Comparison of ENCODE assay signal across 8 cellular contexts in genomic region chr17:43906951-43907424, GRCh38.
A peak's percentile ranks its signal among the peaks of the same experiment; 100 is the strongest.
DNase-seq lines count a peak whose midpoint lies in the region; ATAC-seq and TF ChIP-seq lines count a peak whose summit lies in the region.

No MANE protein-coding gene starts in this region.

- H3K36me3 ChIP-seq in iPS-20b (ENCODE audit: insufficient read depth, low read depth, low read length): no peaks in the 10 kb centered on the region

- peaks cover 7 to 22% of the 10 kb centered on the region in 2 donors for H3K4me1 Mint-ChIP-seq in stimulated activated naive B cell treated with anti-CD40 and anti-IgM and Interleukin-4, amounts not matched to agents 10 μg/mL and 1 μg/mL and 100 μg/mL, for 72 hours

- no peaks in the 10 kb centered on the region for H3K9me3 ChIP-seq in iPS-20b (ENCODE audit: insufficient read depth, low read depth, low read length)

- peak overlapping the region; percentile 31; the same call in 1 of the 2 replicates for H3K9ac ChIP-seq in iPS-20b (ENCODE audit: low read depth, low read length)

- H3K4me3 Mint-ChIP-seq in stimulated activated naive B cell treated with anti-CD40 and anti-IgM and Interleukin-4, amounts not matched to agents 10 μg/mL and 1 μg/mL and 100 μg/mL, for 72 hours: peak overlapping the region; percentile 76 to 80

- ATAC-seq in stimulated activated naive B cell treated with anti-CD40 and anti-IgM and Interleukin-4, amounts not matched to agents 10 μg/mL and 1 μg/mL and 100 μg/mL, for 72 hours (replicated peaks): no peak
- ATAC-seq in GM21528 (IDR thresholded peaks at IDR 0.05; ENCODE audit: low FRiP score, unreplicated experiment): no peak

- TF ChIP-seq EP300 in Ishikawa (IDR thresholded peaks at IDR 0.05; ENCODE audit: borderline replicate concordance): no peak

- no peaks in the 10 kb centered on the region for H3K9me3 Mint-ChIP-seq in stimulated activated naive B cell treated with anti-CD40 and anti-IgM and Interleukin-4, amounts not matched to agents 10 μg/mL and 1 μg/mL and 100 μg/mL, for 72 hours

- H3K4me3 ChIP-seq in astrocyte of the cerebellum (ENCODE audit: low read depth, low read length) (peak overlapping the region; percentile 72), iPS-20b (ENCODE audit: low read length) (peak overlapping the region; percentile 72)

- H3K27me3 ChIP-seq in iPS-20b (ENCODE audit: insufficient read depth, low read length): peaks cover 50% of the 10 kb centered on the region

- H3K27ac Mint-ChIP-seq in stimulated activated naive B cell treated with anti-CD40 and anti-IgM and Interleukin-4, amounts not matched to agents 10 μg/mL and 1 μg/mL and 100 μg/mL, for 72 hours: no peak overlapping the region

- no peak for TF ChIP-seq CTCF in astrocyte of the cerebellum (IDR thresholded peaks at IDR 0.05; ENCODE audit: low read depth, low read length, missing control alignments)

- DNase-seq in astrocyte of the cerebellum (ENCODE audit: low read depth) (no peak), NCI-H146 treated with DMSO at 0.1 percent for 48 hours (lab: John Stamatoyannopoulos, UW; ENCODE audit: unreplicated experiment) (no peak), NCI-H2029 (lab: John Stamatoyannopoulos, UW) (no peak), foreskin melanocyte (no peak)
- DNase-seq in stimulated activated naive B cell treated with anti-CD40 and anti-IgM and Interleukin-4, amounts not matched to agents 10 μg/mL and 1 μg/mL and 100 μg/mL, for 72 hours: no peak

- in situ Hi-C loops in astrocyte of the cerebellum (cut with HindIII; ENCODE audit: low sequenced_read_pairs): no loop called here

- H3K27me3 Mint-ChIP-seq in stimulated activated naive B cell treated with anti-CD40 and anti-IgM and Interleukin-4, amounts not matched to agents 10 μg/mL and 1 μg/mL and 100 μg/mL, for 72 hours: peaks cover 34 to 61% of the 10 kb centered on the region in 2 donors

- no peak for TF ChIP-seq RAD21 in Ishikawa (IDR thresholded peaks at IDR 0.05; ENCODE audit: low read depth)

- H3K4me1 ChIP-seq in iPS-20b (ENCODE audit: insufficient read depth, low read length): peaks cover 11% of the 10 kb centered on the region; the same call in 1 of the 2 replicates

- no peak overlapping the region for H3K27ac ChIP-seq in iPS-20b (ENCODE audit: low read length)

- H3K36me3 Mint-ChIP-seq in stimulated activated naive B cell treated with anti-CD40 and anti-IgM and Interleukin-4, amounts not matched to agents 10 μg/mL and 1 μg/mL and 100 μg/mL, for 72 hours: no peaks in the 10 kb centered on the region

TF ChIP-seq in Ishikawa, 13 proteins besides CTCF, POLR2A, EP300 and RAD21:
- TF ChIP-seq CEBPB (IDR thresholded peaks at IDR 0.05) (0 out of 2 replicates have a peak, but pooled peaks have one; percentile 9), MAX (IDR thresholded peaks at IDR 0.05) (no peak)
